In genomic region chr7:137990251-137990901, GRCh38 we compare ENCODE assay signal across 10 cellular contexts. TPM values are rescaled to one million over a fixed set of nuclear protein-coding genes. Genes with fewer than 3 reads are reported as not detected.
DNase-seq lines count a peak whose midpoint lies in the region; ATAC-seq and TF ChIP-seq lines count a peak whose summit lies in the region.
"Had no signal": no experiment of that assay in that cellular context is flagged by ENCODE, and none has a peak within 500 bp of the region (broad histone marks: within the 10 kb centered on the region; RNA-seq: fewer than 3 reads in every experiment).

No MANE protein-coding gene starts in this region.

- TF ChIP-seq POLR2A in gastroesophageal sphincter (IDR thresholded peaks at IDR 0.05), result no peak

- H3K27ac ChIP-seq in gastroesophageal sphincter, result peak overlapping the region; percentile 14 to 76 (median 69)

- DNase-seq in EH (ENCODE audit: low read depth), result peak; percentile 98
- DNase-seq in amniotic epithelial cell (ENCODE audit: low read depth), result peak; percentile 94
- peak; percentile 98 for DNase-seq in pulmonary artery endothelial cell (ENCODE audit: low read depth, low spot score)
- no peak for DNase-seq in cerebellar nuclear complex (lab: John Stamatoyannopoulos, UW)
- no peak for DNase-seq in NK-92 treated with Interleukin-12 subunit alpha and Interleukin-12 subunit beta, amount 100 ng/mL, for 24 hours (lab: John Stamatoyannopoulos, UW)
- DNase-seq in NCI-H1930 (lab: John Stamatoyannopoulos, UW), result no peak
- DNase-seq in NCI-H1092 (lab: John Stamatoyannopoulos, UW), result no peak
- DNase-seq: activated T-cell treated with anti-CD3 and anti-CD28 coated beads, Interleukin-2, amount 50 U/mL, for 1 hour; T-helper 1 cell had no signal

- no peak for TF ChIP-seq CTCF in gastroesophageal sphincter (IDR thresholded peaks at IDR 0.05)

- TF ChIP-seq EP300 in gastroesophageal sphincter (IDR thresholded peaks at IDR 0.05), result no peak

- no peaks in the 10 kb centered on the region for H3K36me3 ChIP-seq in gastroesophageal sphincter

- peak overlapping the region in 1 of 2 donors; percentile 12 for H3K4me3 ChIP-seq in gastroesophageal sphincter

- H3K9me3 ChIP-seq in gastroesophageal sphincter, result no peaks in the 10 kb centered on the region

- no peak for ATAC-seq in gastroesophageal sphincter

- H3K27me3 ChIP-seq in gastroesophageal sphincter, result no peaks in the 10 kb centered on the region

- 28 to 36% methylated on average over 5 of the region's 5 CpGs for WGBS in gastroesophageal sphincter (ENCODE audit: low coverage in 1 of 2), 2 donors

- H3K4me1 ChIP-seq in gastroesophageal sphincter, result peaks cover 25 to 98% (median 71%) of the 10 kb centered on the region in 3 donors

RNA-seq across cellular contexts. Expression of gene CREB3L2, which starts 11.5 kb away (rescaled TPM):
- total RNA-seq in gastroesophageal sphincter (10 to 100 TPM; 33.1 to 59.1 (median 43.3) TPM), pulmonary artery endothelial cell (23.3 and 23.5 TPM in 2 replicates)

Comparison
In these comparisons a context has a peak if more than half of its experiments do, and no peak if none do; other contexts are left out.
1. DNase-seq: peak in EH (single experiment), amniotic epithelial cell (single experiment) and pulmonary artery endothelial cell (single experiment); none in cerebellar nuclear complex (0 of 2), NK-92 treated with Interleukin-12 subunit alpha and Interleukin-12 subunit beta, amount 100 ng/mL, for 24 hours (single experiment), NCI-H1930 (0 of 2) and NCI-H1092 (single experiment).